In the genomic region with DNA sequence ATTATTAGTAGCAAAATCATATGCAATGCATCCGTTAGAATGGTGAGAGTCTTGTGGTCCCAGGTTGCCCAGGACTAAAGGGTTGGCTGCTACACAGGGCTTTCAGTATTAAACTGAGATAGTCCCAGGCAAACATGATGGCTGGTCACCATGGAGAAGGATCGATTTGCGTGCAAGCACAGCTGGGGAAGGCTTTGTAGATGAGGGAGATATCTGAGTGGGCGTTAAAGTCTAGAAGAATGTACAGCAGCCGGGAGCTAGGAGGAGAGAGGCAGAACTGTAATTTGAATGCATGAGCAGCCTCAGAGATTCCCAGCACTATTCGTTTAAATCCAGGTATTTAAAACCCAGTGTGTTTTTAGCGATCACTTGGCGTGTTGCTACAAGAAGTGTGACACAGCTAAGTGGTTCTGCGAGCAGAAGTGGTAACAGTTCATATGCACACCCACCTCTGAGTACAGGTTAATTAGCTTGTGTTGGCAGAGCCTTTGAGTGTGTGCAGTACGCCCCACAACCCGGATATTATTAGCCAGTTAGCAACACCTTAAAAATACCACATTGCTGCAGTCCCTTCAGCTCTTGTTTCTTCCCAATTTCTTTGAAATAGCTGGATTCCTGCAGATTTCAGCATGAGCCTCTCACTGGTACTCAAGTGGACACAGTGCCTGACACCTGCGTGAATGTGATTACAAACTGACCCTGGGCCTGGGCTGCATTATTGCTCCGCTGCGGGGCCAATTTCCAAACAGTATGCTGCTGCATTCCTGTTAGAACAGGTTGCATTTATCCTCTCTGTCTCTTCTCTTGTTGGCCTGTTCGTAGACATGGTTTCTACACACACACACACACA, we compare ENCODE assay signal across 1 cellular context.
TF ChIP-seq lines count a peak whose summit lies in the region.

No MANE protein-coding gene starts in this region.

TF ChIP-seq in IMR-90, 13 proteins besides CTCF, POLR2A, EP300 and RAD21:
- no peak for TF ChIP-seq MXI1 (IDR thresholded peaks at IDR 0.05; ENCODE audit: borderline replicate concordance, low read depth, low read length)
- TF ChIP-seq CEBPB (IDR thresholded peaks at IDR 0.05; ENCODE audit: low read depth, low read length): no peak
- TF ChIP-seq RFX5 (IDR thresholded peaks at IDR 0.05; ENCODE audit: low read depth, low read length): no peak
- TF ChIP-seq MAFK (IDR thresholded peaks at IDR 0.05; ENCODE audit: low read depth, low read length): no peak
- TF ChIP-seq BHLHE40 (IDR thresholded peaks at IDR 0.05; ENCODE audit: low read depth, low read length): no peak
- no peak for TF ChIP-seq RCOR1 (IDR thresholded peaks at IDR 0.05; ENCODE audit: insufficient replicate concordance, low read length)
- no peak for TF ChIP-seq MAZ (IDR thresholded peaks at IDR 0.05; ENCODE audit: borderline replicate concordance, low read depth, low read length)
- TF ChIP-seq FOS (IDR thresholded peaks at IDR 0.05; ENCODE audit: low read depth, low read length): no peak
- TF ChIP-seq, protein P1, sequence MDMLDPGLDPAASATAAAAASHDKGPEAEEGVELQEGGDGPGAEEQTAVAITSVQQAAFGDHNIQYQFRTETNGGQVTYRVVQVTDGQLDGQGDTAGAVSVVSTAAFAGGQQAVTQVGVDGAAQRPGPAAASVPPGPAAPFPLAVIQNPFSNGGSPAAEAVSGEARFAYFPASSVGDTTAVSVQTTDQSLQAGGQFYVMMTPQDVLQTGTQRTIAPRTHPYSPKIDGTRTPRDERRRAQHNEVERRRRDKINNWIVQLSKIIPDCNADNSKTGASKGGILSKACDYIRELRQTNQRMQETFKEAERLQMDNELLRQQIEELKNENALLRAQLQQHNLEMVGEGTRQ (IDR thresholded peaks at IDR 0.05; ENCODE audit: low read depth, low read length): no peak
- TF ChIP-seq CHD1 (IDR thresholded peaks at IDR 0.05; ENCODE audit: low read depth, low read length): no peak
- TF ChIP-seq, protein P2, sequence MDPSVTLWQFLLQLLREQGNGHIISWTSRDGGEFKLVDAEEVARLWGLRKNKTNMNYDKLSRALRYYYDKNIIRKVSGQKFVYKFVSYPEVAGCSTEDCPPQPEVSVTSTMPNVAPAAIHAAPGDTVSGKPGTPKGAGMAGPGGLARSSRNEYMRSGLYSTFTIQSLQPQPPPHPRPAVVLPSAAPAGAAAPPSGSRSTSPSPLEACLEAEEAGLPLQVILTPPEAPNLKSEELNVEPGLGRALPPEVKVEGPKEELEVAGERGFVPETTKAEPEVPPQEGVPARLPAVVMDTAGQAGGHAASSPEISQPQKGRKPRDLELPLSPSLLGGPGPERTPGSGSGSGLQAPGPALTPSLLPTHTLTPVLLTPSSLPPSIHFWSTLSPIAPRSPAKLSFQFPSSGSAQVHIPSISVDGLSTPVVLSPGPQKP (IDR thresholded peaks at IDR 0.05; ENCODE audit: borderline replicate concordance, low read depth, low read length): no peak
- no peak for TF ChIP-seq NFE2L2 (IDR thresholded peaks at IDR 0.05; ENCODE audit: low read depth, low read length)
- no peak for TF ChIP-seq SMC3 (IDR thresholded peaks at IDR 0.05; ENCODE audit: low read depth, low read length)
